In genomic region chr16:24418729-24419128, GRCh38 we compare ENCODE assay signal across 34 cellular contexts.
"Had no signal": no experiment of that assay in that cellular context is flagged by ENCODE, and none has a peak within 500 bp of the region (broad histone marks: within the 10 kb centered on the region; RNA-seq: fewer than 3 reads in every experiment).

No MANE protein-coding gene starts in this region.

- H3K27ac Mint-ChIP-seq: activated CD4-positive, alpha-beta T cell treated with anti-CD3 and anti-CD28 coated beads for 36 hours; activated CD4-positive, alpha-beta T cell treated with anti-CD3 and anti-CD28 coated beads, Interleukin-2, amount 10 ng/mL, durations not matched to agents 7 days and 5 days; activated CD8-positive, alpha-beta T cell treated with anti-CD3 and anti-CD28 coated beads, Interleukin-2, amount 10 ng/mL, durations not matched to agents 7 days and 5 days; activated naive CD4-positive, alpha-beta T cell treated with anti-CD3 and anti-CD28 coated beads for 36 hours; activated naive CD4-positive, alpha-beta T cell treated with anti-CD3 and anti-CD28 coated beads, Interleukin-2, amount 50 U/mL, for 72 hours; activated T-cell treated with anti-CD3 and anti-CD28 coated beads, Interleukin-2, amount 50 U/mL, for 24 hours; activated T-helper 1 cell treated with anti-CD3 and anti-CD28 coated beads, Interleukin-12 subunit alpha, Interleukin-12 subunit beta, Interleukin-2, Interleukin-4 antibody, amounts not matched to agents 30 ng/mL and 10 ng/mL and 1 ng/mL, durations not matched to agents 14 hours and 24 hours and 36 hours; WTC11 had no signal

- ATAC-seq: activated CD4-positive, alpha-beta T cell treated with anti-CD3 and anti-CD28 coated beads for 36 hours; activated CD4-positive, CD25-positive, alpha-beta regulatory T cell treated with anti-CD3 and anti-CD28 coated beads, Interleukin-2, amount 50 U/mL, for 24 hours; activated CD8-positive, alpha-beta T cell treated with anti-CD3 and anti-CD28 coated beads, Interleukin-2, amount 10 ng/mL, durations not matched to agents 7 days and 5 days; activated naive CD4-positive, alpha-beta T cell treated with anti-CD3 and anti-CD28 coated beads, Interleukin-2, amount 50 U/mL, for 72 hours; body of pancreas; PC-3; Right ventricle myocardium inferior; WTC11 had no signal

- H3K4me1 ChIP-seq: adrenal gland, body of pancreas, breast epithelium, Peyer's patch had no signal

- H3K27me3 ChIP-seq: adrenal gland, body of pancreas, breast epithelium, MG63, Peyer's patch had no signal

- H3K36me3 Mint-ChIP-seq: activated naive CD4-positive, alpha-beta T cell treated with anti-CD3 and anti-CD28 coated beads, Interleukin-2, amount 50 U/mL, for 72 hours had no signal

- H3K27ac ChIP-seq: adrenal gland, body of pancreas, breast epithelium, Peyer's patch, RWPE1 had no signal

- H3K4me1 Mint-ChIP-seq: activated CD4-positive, alpha-beta T cell treated with anti-CD3 and anti-CD28 coated beads for 36 hours; activated CD4-positive, alpha-beta T cell treated with anti-CD3 and anti-CD28 coated beads, Interleukin-2, amount 10 ng/mL, durations not matched to agents 7 days and 5 days had no signal

- DNase-seq: activated CD4-positive, alpha-beta T cell treated with anti-CD3 and anti-CD28 coated beads for 36 hours; activated CD4-positive, alpha-beta T cell treated with anti-CD3 and anti-CD28 coated beads, Interleukin-2, amount 10 ng/mL, durations not matched to agents 7 days and 5 days; activated CD4-positive, alpha-beta T cell treated with anti-CD3 and anti-CD28 coated beads, Interleukin-2, amount 50 U/mL, for 48 hours; activated CD8-positive, alpha-beta T cell treated with anti-CD3 and anti-CD28 coated beads, Interleukin-2, amount 10 ng/mL, durations not matched to agents 7 days and 5 days; activated gamma-delta T cell treated with Interleukin-2 at 50 U/mL for 16 hours; activated naive CD4-positive, alpha-beta T cell treated with anti-CD3 and anti-CD28 coated beads for 36 hours; activated T-cell treated with anti-CD3 and anti-CD28 coated beads, Interleukin-2, amount 50 U/mL, for 24 hours; adrenal gland; body of pancreas; MG63; MV-4-11; NCI-H1092; NCI-H1436 treated with DMSO at 0.1 percent for 48 hours; NCI-H187; NCI-H2029 treated with DMSO at 0.1 percent for 48 hours; NCI-H2107; NCI-H2171; NCI-H510A; NCI-H526; NCI-H748 treated with DMSO at 0.1 percent for 48 hours; NK-92 treated with Interleukin-12 subunit alpha and Interleukin-12 subunit beta, amount 100 ng/mL, for 24 hours; PC-3; Peyer's patch; SIG-M5; SW 1271; T1000 had no signal

- H3K9me3 ChIP-seq: adrenal gland, body of pancreas, MG63 had no signal

- H3K36me3 ChIP-seq: adrenal gland, breast epithelium, MG63, Peyer's patch had no signal

- H3K9me3 Mint-ChIP-seq: activated CD4-positive, alpha-beta T cell treated with anti-CD3 and anti-CD28 coated beads, Interleukin-2, amount 10 ng/mL, durations not matched to agents 7 days and 5 days; activated naive CD4-positive, alpha-beta T cell treated with anti-CD3 and anti-CD28 coated beads for 36 hours; activated naive CD4-positive, alpha-beta T cell treated with anti-CD3 and anti-CD28 coated beads, Interleukin-2, amount 50 U/mL, for 72 hours; activated T-cell treated with anti-CD3 and anti-CD28 coated beads, Interleukin-2, amount 50 U/mL, for 24 hours; activated T-helper 1 cell treated with anti-CD3 and anti-CD28 coated beads, Interleukin-12 subunit alpha, Interleukin-12 subunit beta, Interleukin-2, Interleukin-4 antibody, amounts not matched to agents 30 ng/mL and 10 ng/mL and 1 ng/mL, durations not matched to agents 14 hours and 24 hours and 36 hours had no signal

- FAIRE-seq: astrocyte had no signal

- H3K4me3 ChIP-seq: adrenal gland, body of pancreas, breast epithelium, MG63, Peyer's patch had no signal

- H3K4me3 Mint-ChIP-seq: activated CD4-positive, alpha-beta T cell treated with anti-CD3 and anti-CD28 coated beads for 36 hours; activated CD4-positive, alpha-beta T cell treated with anti-CD3 and anti-CD28 coated beads, Interleukin-2, amount 10 ng/mL, durations not matched to agents 7 days and 5 days; activated CD8-positive, alpha-beta T cell treated with anti-CD3 and anti-CD28 coated beads, Interleukin-2, amount 10 ng/mL, durations not matched to agents 7 days and 5 days; activated naive CD4-positive, alpha-beta T cell treated with anti-CD3 and anti-CD28 coated beads for 36 hours; activated T-cell treated with anti-CD3 and anti-CD28 coated beads, Interleukin-2, amount 50 U/mL, for 24 hours; activated T-helper 1 cell treated with anti-CD3 and anti-CD28 coated beads, Interleukin-12 subunit alpha, Interleukin-12 subunit beta, Interleukin-2, Interleukin-4 antibody, amounts not matched to agents 30 ng/mL and 10 ng/mL and 1 ng/mL, durations not matched to agents 14 hours and 24 hours and 36 hours; WTC11 had no signal
